Comparison of ENCODE assay signal across 17 cellular contexts in the genomic region with DNA sequence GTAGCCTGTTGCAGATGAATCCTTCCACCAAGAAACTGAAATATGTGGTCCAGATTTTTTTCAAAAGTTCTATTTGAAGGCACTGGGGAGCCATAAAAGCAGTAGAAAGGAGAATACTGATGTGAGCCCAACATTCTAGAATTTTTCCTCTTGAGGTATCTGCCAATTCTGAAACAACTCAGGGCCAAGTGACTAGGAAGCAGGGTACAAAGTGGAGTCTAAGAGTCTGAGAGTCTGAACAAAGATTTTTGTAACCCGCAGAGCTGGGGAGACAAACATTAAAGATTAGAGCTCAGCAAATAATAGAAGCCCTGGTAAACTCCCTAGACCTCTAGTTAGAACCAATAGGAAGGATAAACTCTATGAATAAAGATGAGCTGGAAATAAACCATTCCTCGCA.
"Had no signal": no experiment of that assay in that cellular context is flagged by ENCODE, and none has a peak within 500 bp of the region (broad histone marks: within the 10 kb centered on the region; RNA-seq: fewer than 3 reads in every experiment).

No MANE protein-coding gene starts in this region.

- H3K4me1 ChIP-seq: gastroesophageal sphincter, sigmoid colon, stomach had no signal

- H3K4me3 Mint-ChIP-seq: nephron, type B pancreatic cell had no signal

- H3K36me3 ChIP-seq: cardiac muscle cell, gastroesophageal sphincter, sigmoid colon, stomach, thyroid gland had no signal

- H3K4me2 ChIP-seq: hepatocyte had no signal

- H3K79me2 ChIP-seq: hepatocyte had no signal

- H3K27ac Mint-ChIP-seq: nephron, type B pancreatic cell had no signal

- H3K9me3 Mint-ChIP-seq: nephron, type B pancreatic cell had no signal

- H3K36me3 Mint-ChIP-seq: type B pancreatic cell had no signal

- H2AFZ ChIP-seq: hepatocyte had no signal

- H3K27me3 ChIP-seq: cardiac muscle cell, gastroesophageal sphincter, sigmoid colon, stomach, thyroid gland had no signal

- H3K27me3 Mint-ChIP-seq: type B pancreatic cell had no signal

- DNase-seq: effector memory CD4-positive, alpha-beta T cell; foreskin fibroblast; kidney; left colon; posterior cingulate gyrus; sigmoid colon; stimulated activated CD4-positive, alpha-beta T cell treated with anti-CD3 and anti-CD28 coated beads, Interleukin-2, amount 100 ng/mL, for 24 hours; stimulated activated naive CD4-positive, alpha-beta T cell; stomach; thyroid gland had no signal

- H3K9me3 ChIP-seq: gastroesophageal sphincter, sigmoid colon, stomach, thyroid gland had no signal

- H3K4me3 ChIP-seq: cardiac muscle cell, gastroesophageal sphincter, hepatocyte, sigmoid colon, skin epidermis, stomach, thyroid gland had no signal

- H3K27ac ChIP-seq: cardiac muscle cell, gastroesophageal sphincter, hepatocyte, sigmoid colon, stomach, thyroid gland had no signal

- ATAC-seq: esophagus mucosa, gastroesophageal sphincter, left colon had no signal
